In the genomic region with DNA sequence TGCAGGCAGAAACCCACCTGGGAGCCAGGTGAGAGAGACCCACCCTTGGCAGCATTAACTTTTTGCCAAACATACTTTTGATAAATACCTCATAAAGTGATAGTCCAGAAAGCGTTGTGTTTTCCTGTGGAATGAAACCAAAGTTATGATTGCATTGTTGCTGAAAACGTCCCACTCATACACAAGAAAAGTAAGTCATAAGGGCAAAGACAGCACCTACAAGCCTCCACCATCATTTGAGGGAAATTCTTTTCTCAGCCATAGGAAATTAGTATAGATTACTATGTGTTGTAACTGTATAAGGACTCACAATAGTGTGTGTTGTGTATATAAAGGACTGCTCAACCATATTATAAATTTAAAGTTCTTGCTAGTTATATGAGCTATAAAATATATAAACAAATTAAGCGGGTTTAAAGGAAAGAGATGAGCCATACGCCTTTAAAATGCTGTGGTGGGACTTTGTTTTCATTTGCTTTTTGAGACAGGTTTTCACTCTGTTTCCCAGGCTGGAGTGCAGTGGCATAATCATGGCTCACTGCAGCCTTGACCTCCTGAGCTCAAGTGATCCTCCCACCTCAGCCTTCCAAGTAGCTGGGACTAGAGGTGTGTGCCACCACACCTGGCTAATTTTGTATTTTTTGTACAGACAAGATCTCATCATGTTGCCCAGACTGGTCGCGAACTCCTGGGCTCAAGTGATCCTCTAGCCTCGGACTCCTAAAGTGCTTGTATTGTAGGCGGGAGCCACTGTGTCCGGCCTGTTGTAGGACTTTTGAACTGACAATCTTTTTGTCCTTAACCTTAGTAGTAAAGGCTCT, we compare ENCODE assay signal across 13 cellular contexts.
A peak's percentile ranks its signal among the peaks of the same experiment; 100 is the strongest.
DNase-seq lines count a peak whose midpoint lies in the region; ATAC-seq and TF ChIP-seq lines count a peak whose summit lies in the region.
"Had no signal": no experiment of that assay in that cellular context is flagged by ENCODE, and none has a peak within 500 bp of the region (broad histone marks: within the 10 kb centered on the region; RNA-seq: fewer than 3 reads in every experiment).

No MANE protein-coding gene starts in this region.

- WGBS in esophagus muscularis mucosa, result 84% methylated on average over 9 of the region's 9 CpGs
- WGBS in ovary, 3 donors, result 65 to 71% (median 69%) methylated on average over 9 of the region's 9 CpGs

- no peak overlapping the region for H2AFZ ChIP-seq in ACC112 (ENCODE audit: low read length, unreplicated experiment)

- peak overlapping the region; percentile 98 for H3K27ac ChIP-seq in ACC112 (ENCODE audit: low read depth, low read length)
- H3K27ac ChIP-seq in RWPE2 (ENCODE audit: poor library complexity, severe bottlenecking), result peak overlapping the region; percentile 100
- H3K27ac ChIP-seq in esophagus muscularis mucosa (replicated peaks in 1 of 4), result peak overlapping the region; percentile 75 to 87 (median 84)
- H3K27ac ChIP-seq in ovary, result peak overlapping the region; percentile 16 to 54

- no peaks in the 10 kb centered on the region for H3K79me2 ChIP-seq in ACC112 (ENCODE audit: control insufficient read depth, insufficient read depth, low read length, unreplicated experiment)

- no peak for TF ChIP-seq EP300 in esophagus muscularis mucosa (IDR thresholded peaks at IDR 0.05)
- no peak for TF ChIP-seq EP300 in ovary (IDR thresholded peaks at IDR 0.05)

- TF ChIP-seq CTCF in RWPE2 (IDR thresholded peaks at IDR 0.05; ENCODE audit: poor library complexity, severe bottlenecking) (no peak), esophagus muscularis mucosa (IDR thresholded peaks at IDR 0.05) (no peak), ovary (IDR thresholded peaks at IDR 0.05) (no peak), BE2C (IDR thresholded peaks at IDR 0.05; ENCODE audit: low read depth, low read length) (no peak)

- H3K4me1 ChIP-seq in ACC112 (ENCODE audit: control insufficient read depth, insufficient read depth, low read length, unreplicated experiment) (peaks cover 59% of the 10 kb centered on the region), RWPE2 (ENCODE audit: insufficient read depth, poor library complexity, severe bottlenecking) (peaks cover 50% of the 10 kb centered on the region), esophagus muscularis mucosa (peaks cover 12 to 53% (median 53%) of the 10 kb centered on the region in 4 donors), ovary (ENCODE audit: insufficient read depth) (peaks cover 14% of the 10 kb centered on the region), BE2C (no peaks in the 10 kb centered on the region)

- no peak for TF ChIP-seq POLR2A in esophagus muscularis mucosa (IDR thresholded peaks at IDR 0.05; ENCODE audit: low read depth)
- TF ChIP-seq POLR2A in ovary (IDR thresholded peaks at IDR 0.05), result no peak

- H3K4me3 ChIP-seq in ACC112 (ENCODE audit: low read depth, low read length) (peak overlapping the region; percentile 46; the same call in 1 of the 2 replicates), RWPE2 (ENCODE audit: severe bottlenecking) (no peak overlapping the region), esophagus muscularis mucosa (no peak overlapping the region), ovary (no peak overlapping the region), BE2C (ENCODE audit: low read depth, low read length) (no peak overlapping the region)
- H3K4me3 ChIP-seq: testis had no signal

- H3K27me3 ChIP-seq in ACC112 (ENCODE audit: insufficient read depth, low read length) (no peaks in the 10 kb centered on the region), RWPE2 (ENCODE audit: insufficient read depth, poor library complexity, severe bottlenecking) (no peaks in the 10 kb centered on the region), esophagus muscularis mucosa (no peaks in the 10 kb centered on the region), ovary (no peaks in the 10 kb centered on the region), BE2C (no peaks in the 10 kb centered on the region)
- H3K27me3 ChIP-seq: testis had no signal

- intact Hi-C loops in esophagus muscularis mucosa (cut with DNase I) (no loop called here), ovary (cut with DNase I) (no loop called here)

- H3K36me3 ChIP-seq in ACC112 (ENCODE audit: insufficient read depth, low read length), result no peaks in the 10 kb centered on the region
- H3K36me3 ChIP-seq in RWPE2 (ENCODE audit: low read depth), result no peaks in the 10 kb centered on the region
- peaks cover 0 to 4% (median 0%) of the 10 kb centered on the region in 4 donors for H3K36me3 ChIP-seq in esophagus muscularis mucosa
- H3K36me3 ChIP-seq in ovary, result no peaks in the 10 kb centered on the region
- no peaks in the 10 kb centered on the region for H3K36me3 ChIP-seq in BE2C

- no peak for DNase-seq in RWPE2 (ENCODE audit: low spot score)
- DNase-seq in esophagus muscularis mucosa (ENCODE audit: extremely low spot score), result peak; percentile 64
- DNase-seq in ovary, result no peak
- no peak for DNase-seq in NK-92 (lab: John Stamatoyannopoulos, UW; ENCODE audit: unreplicated experiment)
- DNase-seq in BE2C, result no peak
- DNase-seq in medulla oblongata (ENCODE audit: extremely low spot score), result no peak
- DNase-seq: activated CD4-positive, alpha-beta T cell treated with anti-CD3 and anti-CD28 coated beads for 4 hours; activated T-cell treated with anti-CD3 and anti-CD28 coated beads, Interleukin-2, amount 50 U/mL, for 1 hour; naive B cell; NCI-H1092 treated with DMSO at 0.1 percent for 48 hours had no signal

- H3K9me3 ChIP-seq in RWPE2 (ENCODE audit: severe bottlenecking) (no peaks in the 10 kb centered on the region), esophagus muscularis mucosa (no peaks in the 10 kb centered on the region), ovary (no peaks in the 10 kb centered on the region), BE2C (no peaks in the 10 kb centered on the region)
- H3K9me3 ChIP-seq: testis had no signal

- no peak for ATAC-seq in RWPE2 (ENCODE audit: low read depth)
- no peak for ATAC-seq in HG03159 (IDR thresholded peaks at IDR 0.05; ENCODE audit: unreplicated experiment)

Comparison
In these comparisons a context has a peak if more than half of its experiments do, and no peak if none do; other contexts are left out.
1. H3K27ac ChIP-seq: peak in every context shown above with its lines; median percentile 100 in RWPE2; 98 in ACC112; 84 in esophagus muscularis mucosa; 35 in ovary.